Comparison of ENCODE assay signal across 8 cellular contexts in the genomic region with DNA sequence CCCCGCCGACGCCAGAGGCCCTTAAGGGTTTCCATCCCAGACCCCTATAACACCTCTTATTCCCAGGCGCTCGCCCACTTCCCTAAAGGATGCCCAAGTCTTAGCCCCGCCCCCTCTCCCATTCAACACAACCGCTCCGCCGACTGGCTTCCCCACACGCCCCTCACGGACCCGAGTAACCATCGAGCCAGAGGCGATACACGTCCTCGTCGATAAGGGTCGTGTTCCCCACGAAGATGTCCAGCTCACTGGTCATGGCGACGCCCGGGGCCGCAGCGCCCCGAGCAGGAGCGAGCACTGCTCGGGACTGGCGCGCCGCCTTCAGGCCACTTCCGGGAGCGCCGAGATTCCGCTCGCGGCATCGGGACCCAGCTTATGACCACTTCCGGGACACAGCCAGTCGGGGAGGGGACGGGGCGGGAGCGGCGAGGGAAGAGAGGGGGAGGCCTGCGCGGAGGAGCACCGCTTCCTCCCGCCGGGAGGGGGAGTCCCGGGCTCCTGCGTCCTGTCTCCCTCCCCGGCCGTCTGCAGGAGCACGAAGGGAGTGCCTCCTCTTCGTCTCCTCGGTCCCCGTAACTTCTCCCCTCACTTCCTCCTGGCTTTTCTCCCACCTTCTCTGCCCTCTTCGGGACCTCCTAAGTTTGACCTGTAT. TPM values are rescaled to one million over a fixed set of nuclear protein-coding genes. Genes with fewer than 3 reads are reported as not detected.
DNase-seq lines count a peak whose midpoint lies in the region; ATAC-seq and TF ChIP-seq lines count a peak whose summit lies in the region.

A gene (minus strand): TSS at position 309 of the 652 bp plus-strand sequence. CDS start 53 bp downstream, at position 256.

- POLR2A ChIA-PET in RWPE1 (lab: Yijun Ruan, JAX; ENCODE audit: low non-redundant PET), result interaction anchor here (0.6 to 1.8 kb wide), 11 partner anchors 11 to 1546 kb away, joined by 3 to 14 read pairs (median 4); a partner anchor contains a TSS

- peaks cover 40% of the 10 kb centered on the region for H3K4me1 Mint-ChIP-seq in activated T-helper 17 cell treated with anti-CD3 and anti-CD28 coated beads, Interleukin-2, amount 50 U/mL, for 72 hours
- H3K4me1 Mint-ChIP-seq in natural killer cell, result peaks cover 60 to 68% of the 10 kb centered on the region in 2 donors

- peak; percentile 49 for ATAC-seq in GM21825 (IDR thresholded peaks at IDR 0.05; ENCODE audit: unreplicated experiment)
- ATAC-seq in activated T-helper 17 cell treated with anti-CD3 and anti-CD28 coated beads, Interleukin-2, amount 50 U/mL, for 72 hours (replicated peaks), result peak; percentile 74
- ATAC-seq in natural killer cell, result peak; percentile 60 to 79 (median 64)

- peak within 1 kb of the TSS; percentile 92 for H3K4me3 Mint-ChIP-seq in activated T-helper 17 cell treated with anti-CD3 and anti-CD28 coated beads, Interleukin-2, amount 50 U/mL, for 72 hours
- H3K4me3 Mint-ChIP-seq in natural killer cell, result peak within 1 kb of the TSS; percentile 88

- CTCF ChIA-PET in RWPE1 (lab: Yijun Ruan, JAX), result interaction anchor here (0.6 to 1.9 kb wide), 14 partner anchors 9 to 348 kb away, joined by 3 to 14 read pairs (median 4); a partner anchor contains a TSS

- TF ChIP-seq CTCF in RWPE1 (conservative IDR thresholded peaks at IDR 0.05; ENCODE audit: low read depth), result peak; percentile 92
- peak; percentile 48 for TF ChIP-seq CTCF in fibroblast of mammary gland (conservative IDR thresholded peaks at IDR 0.05; ENCODE audit: control insufficient read depth, insufficient read depth, low read depth, low read length)
- peak; percentile 90 for TF ChIP-seq CTCF in natural killer cell (IDR thresholded peaks at IDR 0.05)

- peaks cover 76% of the 10 kb centered on the region for H3K36me3 Mint-ChIP-seq in activated T-helper 17 cell treated with anti-CD3 and anti-CD28 coated beads, Interleukin-2, amount 50 U/mL, for 72 hours (ENCODE audit: low read depth)
- H3K36me3 Mint-ChIP-seq in natural killer cell, result no peaks in the 10 kb centered on the region

- peak within 1 kb of the TSS; percentile 88 for H3K27ac Mint-ChIP-seq in activated T-helper 17 cell treated with anti-CD3 and anti-CD28 coated beads, Interleukin-2, amount 50 U/mL, for 72 hours
- peak within 1 kb of the TSS; percentile 88 to 96 for H3K27ac Mint-ChIP-seq in natural killer cell

- no peaks in the 10 kb centered on the region for H3K27me3 Mint-ChIP-seq in activated T-helper 17 cell treated with anti-CD3 and anti-CD28 coated beads, Interleukin-2, amount 50 U/mL, for 72 hours
- H3K27me3 Mint-ChIP-seq in natural killer cell (ENCODE audit: low read depth in 2 of 2), result no peaks in the 10 kb centered on the region

- no peaks in the 10 kb centered on the region for H3K9me3 Mint-ChIP-seq in activated T-helper 17 cell treated with anti-CD3 and anti-CD28 coated beads, Interleukin-2, amount 50 U/mL, for 72 hours
- H3K9me3 Mint-ChIP-seq in natural killer cell, result no peaks in the 10 kb centered on the region

- H3K4me3 ChIP-seq in fibroblast of mammary gland (ENCODE audit: control insufficient read depth, low read depth, low read length), result peak within 1 kb of the TSS; percentile 85

- DNase-seq in DMS53 (lab: John Stamatoyannopoulos, UW), result peak; percentile 99
- DNase-seq in LoVo (ENCODE audit: low spot score), result peak; percentile 97
- DNase-seq in RWPE1 (ENCODE audit: low spot score), result peak; percentile 97
- peak; percentile 95 for DNase-seq in fibroblast of mammary gland (ENCODE audit: low read depth)
- peak; percentile 88 for DNase-seq in natural killer cell
- DNase-seq in stimulated activated naive CD4-positive, alpha-beta T cell (lab: John Stamatoyannopoulos, UW), result peak; percentile 86 to 94 (median 90)

- intact Hi-C loops in natural killer cell (cut with micrococcal nuclease), result no loop called here

- peak within 1 kb of the TSS; percentile 95 for H3K27ac ChIP-seq in RWPE1

RNA-seq across cellular contexts. Expression of the gene that starts here (rescaled TPM):
- total RNA-seq in activated T-helper 17 cell treated with anti-CD3 and anti-CD28 coated beads, Interleukin-2, amount 50 U/mL, for 72 hours, result 100 to 1,000 TPM in 1 of 2 donors, 10 to 100 TPM in 1; 75.8 to 102 TPM
- 10 to 100 TPM; 36.5 to 47.9 (median 45.7) TPM for total RNA-seq in natural killer cell

Comparison
In these comparisons a context has a peak if more than half of its experiments do, and no peak if none do; other contexts are left out.
1. Peak in every context shown above with its lines: DNase-seq, ATAC-seq, H3K4me3 ChIP-seq and H3K27ac ChIP-seq.